ENCODE assay signal across 8 cellular contexts in the genomic region with DNA sequence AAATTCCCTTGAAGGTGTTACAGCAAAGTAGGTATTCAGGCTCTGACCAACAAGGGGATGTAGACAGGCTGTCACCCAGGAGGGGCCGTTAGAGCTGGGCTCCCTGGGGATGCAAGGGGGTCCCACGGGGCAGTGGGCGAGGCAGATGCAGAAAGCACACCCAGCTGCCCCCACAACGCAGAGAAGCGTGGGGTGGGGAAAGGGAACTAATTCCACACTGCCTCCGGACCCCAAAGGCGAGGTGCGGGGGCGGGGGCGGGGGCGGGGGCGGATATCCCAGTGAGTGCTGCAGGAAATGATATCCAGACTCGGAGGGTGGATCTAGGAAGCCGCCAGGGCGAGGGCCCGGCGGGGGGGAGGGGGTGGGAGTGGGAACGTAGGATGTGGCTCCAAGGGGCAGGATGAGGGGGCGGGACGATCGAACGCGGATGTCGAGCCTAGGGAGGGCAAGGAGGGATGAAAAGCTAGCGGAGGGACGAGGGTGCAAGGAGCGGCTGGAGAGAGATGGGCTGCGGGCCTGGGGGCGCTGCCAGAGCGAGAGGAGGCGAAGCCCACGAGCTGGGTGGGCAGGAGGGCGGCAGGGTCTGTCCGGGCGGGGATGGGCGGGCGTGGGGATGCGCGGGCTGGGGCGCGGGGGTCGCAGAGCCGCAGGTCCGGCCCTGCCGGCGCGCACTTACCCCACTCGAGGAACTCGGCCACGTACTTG. TPM values are rescaled to one million over a fixed set of nuclear protein-coding genes. Genes with fewer than 3 reads are reported as not detected.
DNase-seq lines count a peak whose midpoint lies in the region; ATAC-seq lines count a peak whose summit lies in the region.

No MANE protein-coding gene starts in this region.

- peak; percentile 39 to 55 for ATAC-seq in left cardiac atrium

- no peaks in the 10 kb centered on the region for H3K27me3 Mint-ChIP-seq in IgD-negative memory B cell
- peaks cover 3% of the 10 kb centered on the region for H3K27me3 Mint-ChIP-seq in activated naive CD8-positive, alpha-beta T cell

- peak overlapping the region; percentile 82 to 95 (median 87) for H3K4me3 Mint-ChIP-seq in IgD-negative memory B cell
- H3K4me3 Mint-ChIP-seq in activated naive CD8-positive, alpha-beta T cell: peak overlapping the region; percentile 77

- intact Hi-C loops in left cardiac atrium (cut with DNase I): no loop called here

- peak; percentile 66 for DNase-seq in DMS53 (lab: John Stamatoyannopoulos, UW)
- no peak for DNase-seq in DMS53 treated with DMSO at 0.1 percent for 48 hours (lab: John Stamatoyannopoulos, UW; ENCODE audit: unreplicated experiment)
- DNase-seq in left cardiac atrium: peak; percentile 90
- peak; percentile 69 for DNase-seq in pulmonary artery endothelial cell (ENCODE audit: low read depth, low spot score)
- no peak for DNase-seq in NCI-H187 treated with DMSO at 0.1 percent for 48 hours (lab: John Stamatoyannopoulos, UW)
- no peak for DNase-seq in GDM1 (lab: John Stamatoyannopoulos, UW)

- H3K4me1 Mint-ChIP-seq in IgD-negative memory B cell: peaks cover 20 to 32% (median 21%) of the 10 kb centered on the region in 3 donors
- peaks cover 10% of the 10 kb centered on the region for H3K4me1 Mint-ChIP-seq in activated naive CD8-positive, alpha-beta T cell (ENCODE audit: low read depth)

- H3K36me3 Mint-ChIP-seq in IgD-negative memory B cell: no peaks in the 10 kb centered on the region
- no peaks in the 10 kb centered on the region for H3K36me3 Mint-ChIP-seq in activated naive CD8-positive, alpha-beta T cell

- no peaks in the 10 kb centered on the region for H3K9me3 Mint-ChIP-seq in IgD-negative memory B cell
- H3K9me3 Mint-ChIP-seq in activated naive CD8-positive, alpha-beta T cell (ENCODE audit: low read depth): no peaks in the 10 kb centered on the region

- peak overlapping the region in 2 of 3 donors; percentile 52 to 64 for H3K27ac Mint-ChIP-seq in IgD-negative memory B cell
- no peak overlapping the region for H3K27ac Mint-ChIP-seq in activated naive CD8-positive, alpha-beta T cell

RNA-seq across cellular contexts. Expression of a gene that starts 0.9 kb away (rescaled TPM):
- 1.2 TPM for polyA plus RNA-seq in IgD-negative memory B cell
- total RNA-seq in left cardiac atrium (10 to 100 TPM; 57.3 to 79.2 TPM), pulmonary artery endothelial cell (113 and 121 TPM in 2 replicates)

RNA-seq across cellular contexts. Expression of a gene that starts 27.5 kb away (rescaled TPM):
- polyA plus RNA-seq in IgD-negative memory B cell: not detected
- under 1 TPM in 1 of 2 donors, not detected in 1; 0.47 TPM for total RNA-seq in left cardiac atrium
- total RNA-seq in pulmonary artery endothelial cell: not detected in 2 replicates

RNA-seq across cellular contexts. Expression of a gene that starts 38.0 kb away (rescaled TPM):
- not detected for polyA plus RNA-seq in IgD-negative memory B cell
- total RNA-seq in left cardiac atrium (under 1 TPM; 0.91 to 0.92 TPM), pulmonary artery endothelial cell (not detected in 2 replicates)

Comparison
In these comparisons a context has a peak if more than half of its experiments do, and no peak if none do; other contexts are left out.
1. DNase-seq: peak in DMS53 (single experiment), left cardiac atrium (single experiment) and pulmonary artery endothelial cell (single experiment); none in DMS53 treated with DMSO at 0.1 percent for 48 hours (single experiment), NCI-H187 treated with DMSO at 0.1 percent for 48 hours (single experiment) and GDM1 (single experiment).